ENCODE assay signal across 32 cellular contexts in the genomic region with DNA sequence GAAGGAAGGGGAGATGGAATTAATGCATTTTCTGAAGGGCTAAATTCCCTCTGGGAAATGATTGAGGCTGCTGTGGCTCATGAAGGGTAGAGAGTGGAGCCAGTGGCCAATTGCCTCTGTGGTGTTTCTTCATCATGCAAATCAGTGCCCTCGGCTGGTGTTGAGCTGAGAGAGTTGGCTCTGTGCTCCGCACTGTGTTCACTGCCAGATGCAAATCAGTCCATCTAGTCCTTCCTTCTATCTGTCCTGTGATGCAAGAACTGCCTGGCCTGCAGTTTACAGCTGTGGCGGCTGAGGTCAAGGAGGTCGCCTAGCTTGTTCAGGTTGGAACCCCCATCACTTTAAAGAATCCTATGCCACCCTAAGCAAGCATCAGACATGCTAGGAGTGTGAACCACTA. TPM values are rescaled to one million over a fixed set of nuclear protein-coding genes. Genes with fewer than 3 reads are reported as not detected.
A peak's percentile ranks its signal among the peaks of the same experiment; 100 is the strongest.
DNase-seq lines count a peak whose midpoint lies in the region; ATAC-seq, FAIRE-seq and TF ChIP-seq lines count a peak whose summit lies in the region.
"Had no signal": no experiment of that assay in that cellular context is flagged by ENCODE, and none has a peak within 500 bp of the region (broad histone marks: within the 10 kb centered on the region; RNA-seq: fewer than 3 reads in every experiment).

No MANE protein-coding gene starts in this region.

- in situ Hi-C loops in KBM-7 (cut with MboI; ENCODE audit: low pct_unique_long_range_greater_than_20kb, low sequenced_read_pairs) = no loop called here

- FAIRE-seq in small intestine (lab: Jason Lieb, UNC) = no peak
- FAIRE-seq: colon, G401.6 had no signal

- H3K4me1 Mint-ChIP-seq in HFFc6 (ENCODE audit: low read depth) = peaks cover 18% of the 10 kb centered on the region
- H3K4me1 Mint-ChIP-seq: activated B cell treated with CpG ODN at 0.5 μM for 24 hours had no signal

- ATAC-seq in left lobe of liver (peak; percentile 92), Right ventricle myocardium superior (ENCODE audit: poor library complexity) (no peak), GM18520 (IDR thresholded peaks at IDR 0.05; ENCODE audit: unreplicated experiment) (no peak)
- ATAC-seq: activated naive CD8-positive, alpha-beta T cell treated with anti-CD3 and anti-CD28 coated beads, Interleukin-2, amount 50 U/mL, for 24 hours; left lung; stimulated activated effector memory CD8-positive, alpha-beta T cell treated with anti-CD3 and anti-CD28 coated beads, Interleukin-12 subunit alpha, Interleukin-12 subunit beta, amount 100 ng/mL, for 72 hours had no signal

- H3K4me3 ChIP-seq in small intestine (ENCODE audit: low read depth in 1 of 2, low read length in 2 of 2) = no peak overlapping the region
- H3K4me3 ChIP-seq: left lung, prostate gland, tibial artery had no signal

- H3K9me3 ChIP-seq in small intestine (ENCODE audit: control insufficient read depth, low read depth) = no peaks in the 10 kb centered on the region
- H3K9me3 ChIP-seq: left lung, prostate gland, tibial artery had no signal

- no peak overlapping the region for H3K4me3 Mint-ChIP-seq in HFFc6
- H3K4me3 Mint-ChIP-seq: activated B cell treated with CpG ODN at 0.5 μM for 24 hours; activated naive CD8-positive, alpha-beta T cell treated with anti-CD3 and anti-CD28 coated beads, Interleukin-2, amount 50 U/mL, for 24 hours; CD4-positive, CD25-positive, alpha-beta regulatory T cell; endodermal cell; mesothelial cell of epicardium; nephron progenitor cell; stimulated activated effector memory CD8-positive, alpha-beta T cell treated with anti-CD3 and anti-CD28 coated beads, Interleukin-12 subunit alpha, Interleukin-12 subunit beta, amount 100 ng/mL, for 72 hours had no signal

- WGBS in small intestine, 3 donors = 40 to 66% (median 58%) methylated on average over 4 of the region's 4 CpGs

- no peak for TF ChIP-seq CTCF in HFFc6 (IDR thresholded peaks at IDR 0.05)

- intact Hi-C loops in Right ventricle myocardium superior (cut with DNase I) = no loop called here

- H3K27ac ChIP-seq in caudate nucleus (ENCODE audit: low read depth, low read length) (peak overlapping the region; percentile 32), small intestine (ENCODE audit: low read depth in 1 of 2, low read length in 1 of 2) (peak overlapping the region in 1 of 2 donors; percentile 8)
- H3K27ac ChIP-seq: brain microvascular endothelial cell, left lung, prostate gland, tibial artery had no signal

- no peaks in the 10 kb centered on the region for H3K36me3 Mint-ChIP-seq in HFFc6 (ENCODE audit: low read depth)
- H3K36me3 Mint-ChIP-seq: CD4-positive, CD25-positive, alpha-beta regulatory T cell; mesothelial cell of epicardium; stimulated activated effector memory CD8-positive, alpha-beta T cell treated with anti-CD3 and anti-CD28 coated beads, Interleukin-12 subunit alpha, Interleukin-12 subunit beta, amount 100 ng/mL, for 72 hours had no signal

- H3K4me1 ChIP-seq in small intestine (ENCODE audit: control insufficient read depth in 2 of 2, insufficient read depth in 1 of 2, low read depth in 1 of 2, low read length in 1 of 2) = peaks cover 9 to 12% of the 10 kb centered on the region in 2 donors
- H3K4me1 ChIP-seq: left lung, prostate gland, tibial artery had no signal

- H3K27me3 Mint-ChIP-seq in HFFc6 (ENCODE audit: insufficient read depth) = peaks cover 5% of the 10 kb centered on the region

- H3K27me3 ChIP-seq in small intestine (ENCODE audit: control insufficient read depth in 2 of 2, insufficient read depth in 2 of 2, low read length in 2 of 2) = peaks cover 0 to 7% of the 10 kb centered on the region in 2 donors
- H3K27me3 ChIP-seq: brain microvascular endothelial cell had no signal

- H3K9me3 Mint-ChIP-seq in HFFc6 = no peaks in the 10 kb centered on the region
- H3K9me3 Mint-ChIP-seq: activated B cell treated with CpG ODN at 0.5 μM for 24 hours; activated naive CD8-positive, alpha-beta T cell treated with anti-CD3 and anti-CD28 coated beads, Interleukin-2, amount 50 U/mL, for 24 hours; mesothelial cell of epicardium; nephron progenitor cell; stimulated activated effector memory CD8-positive, alpha-beta T cell treated with anti-CD3 and anti-CD28 coated beads, Interleukin-12 subunit alpha, Interleukin-12 subunit beta, amount 100 ng/mL, for 72 hours had no signal

- DNase-seq in NCI-H526 treated with DMSO at 0.1 percent for 48 hours (lab: John Stamatoyannopoulos, UW) (peak; percentile 75), caudate nucleus (lab: John Stamatoyannopoulos, UW) (peak in 48 of 61 donors; percentile 8 to 81 (median 47)), left lobe of liver (ENCODE audit: low spot score) (peak; percentile 73), small intestine (peak; percentile 62), HFFc6 (no peak), Right ventricle myocardium superior (no peak), KBM-7 (no peak)
- DNase-seq: activated B cell treated with CpG ODN at 0.5 μM for 24 hours; activated CD4-positive, alpha-beta T cell treated with anti-CD3 and anti-CD28 coated beads, Interleukin-2, amount 50 U/mL, for 48 hours; activated effector memory CD4-positive, alpha-beta T cell treated with anti-CD3 and anti-CD28 coated beads, Interleukin-2, amount 50 U/mL, for 16 hours; activated naive CD8-positive, alpha-beta T cell treated with anti-CD3 and anti-CD28 coated beads, Interleukin-2, amount 50 U/mL, for 24 hours; activated T-cell treated with anti-CD3 and anti-CD28 coated beads for 4 hours; brain microvascular endothelial cell; CD4-positive, CD25-positive, alpha-beta regulatory T cell; DMS153; endodermal cell; HCEC 1CT; left lung; NCI-H1105 treated with DMSO at 0.1 percent for 48 hours; NCI-H446 treated with DMSO at 0.1 percent for 48 hours; nephron progenitor cell; stimulated activated CD4-positive, alpha-beta T cell treated with anti-CD3 and anti-CD28 coated beads, Interleukin-1b, Interleukin-23, amount 100 ng/mL, for 48 hours; T1000; tibial artery had no signal

- no peaks in the 10 kb centered on the region for H3K36me3 ChIP-seq in small intestine (ENCODE audit: control insufficient read depth in 2 of 2, insufficient read depth in 2 of 2, low read length in 2 of 2)
- H3K36me3 ChIP-seq: left lung, prostate gland, tibial artery had no signal

- H3K27ac Mint-ChIP-seq in HFFc6 = no peak overlapping the region
- H3K27ac Mint-ChIP-seq: activated B cell treated with CpG ODN at 0.5 μM for 24 hours; activated naive CD8-positive, alpha-beta T cell treated with anti-CD3 and anti-CD28 coated beads, Interleukin-2, amount 50 U/mL, for 24 hours; CD4-positive, CD25-positive, alpha-beta regulatory T cell; endodermal cell; mesothelial cell of epicardium; nephron progenitor cell; stimulated activated effector memory CD8-positive, alpha-beta T cell treated with anti-CD3 and anti-CD28 coated beads, Interleukin-12 subunit alpha, Interleukin-12 subunit beta, amount 100 ng/mL, for 72 hours had no signal

RNA-seq across cellular contexts. Expression of gene TMEM171, which starts 6.0 kb away (rescaled TPM):
- total RNA-seq in left lobe of liver (0.98 TPM), Right ventricle myocardium superior (not detected)
- 10 to 100 TPM in 1 of 3 donors, 1 to 10 TPM in 2; 5.1 to 38.1 (median 6.3) TPM for polyA plus RNA-seq in small intestine
- 1 to 10 TPM; 1.1 to 2.1 (median 1.4) TPM for total RNA-seq in HFFc6 (2021; fragmentation: NEBNext Ultra II Directional; extraction: Animal tissue kit (Norgen Biotek cat#: 25700))
- total RNA-seq: activated B cell treated with CpG ODN at 0.5 μM for 24 hours; CD4-positive, CD25-positive, alpha-beta regulatory T cell; prostate gland; skeletal muscle tissue had no signal
- polyA plus RNA-seq: CD4-positive, CD25-positive, alpha-beta regulatory T cell had no signal

RNA-seq across cellular contexts. Expression of gene TMEM174, which starts 46.6 kb away (rescaled TPM):
- not detected for total RNA-seq in left lobe of liver
- not detected for polyA plus RNA-seq in small intestine
- not detected for total RNA-seq in HFFc6 (2021; fragmentation: NEBNext Ultra II Directional; extraction: Animal tissue kit (Norgen Biotek cat#: 25700))
- not detected for total RNA-seq in Right ventricle myocardium superior
- total RNA-seq: activated B cell treated with CpG ODN at 0.5 μM for 24 hours; CD4-positive, CD25-positive, alpha-beta regulatory T cell; endodermal cell; fibroblast of lung; left lung; mesothelial cell of epicardium; prostate gland; skeletal muscle tissue had no signal
- polyA plus RNA-seq: CD4-positive, CD25-positive, alpha-beta regulatory T cell; fibroblast of lung had no signal

Comparison
In these comparisons a context has a peak if more than half of its experiments do, and no peak if none do; other contexts are left out.
1. DNase-seq: peak in NCI-H526 treated with DMSO at 0.1 percent for 48 hours (single experiment), caudate nucleus (48 of 61), left lobe of liver (single experiment) and small intestine (single experiment); none in HFFc6 (single experiment), Right ventricle myocardium superior (single experiment) and KBM-7 (single experiment).